In genomic region chr17:19614900-19615299, GRCh38 we compare ENCODE assay signal across 30 cellular contexts.
"Had no signal": no experiment of that assay in that cellular context is flagged by ENCODE, and none has a peak within 500 bp of the region (broad histone marks: within the 10 kb centered on the region; RNA-seq: fewer than 3 reads in every experiment).

No MANE protein-coding gene starts in this region.

- H3K27ac Mint-ChIP-seq: activated CD4-positive, alpha-beta T cell treated with anti-CD3 and anti-CD28 coated beads for 36 hours; activated naive CD8-positive, alpha-beta T cell; activated T-cell treated with anti-CD3 and anti-CD28 coated beads, Interleukin-2, amount 50 U/mL, for 24 hours; activated T-helper 17 cell treated with anti-CD3 and anti-CD28 coated beads, Interleukin-2, amount 50 U/mL, for 72 hours; mesothelial cell of epicardium; progenitor cell of endocrine pancreas; T-helper 2 cell treated with Interferon-gamma antibody and Interleukin-4, amounts not matched to agents 5 μg/mL and 100 μg/mL, for 36 hours; WTC11 had no signal

- H3K4me2 ChIP-seq: hepatocyte had no signal

- H3K27me3 Mint-ChIP-seq: activated CD4-positive, alpha-beta T cell treated with anti-CD3 and anti-CD28 coated beads for 36 hours; activated naive CD8-positive, alpha-beta T cell; activated T-cell treated with anti-CD3 and anti-CD28 coated beads, Interleukin-2, amount 50 U/mL, for 24 hours; activated T-helper 17 cell treated with anti-CD3 and anti-CD28 coated beads, Interleukin-2, amount 50 U/mL, for 72 hours; progenitor cell of endocrine pancreas had no signal

- H3K27me3 ChIP-seq: adrenal gland, breast epithelium, colonic mucosa, dorsolateral prefrontal cortex, esophagus muscularis mucosa, hepatocyte, spleen, upper lobe of left lung had no signal

- H3K27ac ChIP-seq: breast epithelium, colonic mucosa, dorsolateral prefrontal cortex, esophagus muscularis mucosa, hepatocyte, spleen, thoracic aorta, upper lobe of left lung had no signal

- H2AFZ ChIP-seq: hepatocyte had no signal

- H3K4me3 ChIP-seq: adrenal gland, breast epithelium, colonic mucosa, dorsolateral prefrontal cortex, esophagus muscularis mucosa, hepatocyte, spleen, thoracic aorta, upper lobe of left lung had no signal

- H3K36me3 ChIP-seq: adrenal gland, breast epithelium, colonic mucosa, esophagus muscularis mucosa, spleen, thoracic aorta, upper lobe of left lung had no signal

- H3K4me1 Mint-ChIP-seq: activated CD4-positive, alpha-beta T cell treated with anti-CD3 and anti-CD28 coated beads for 36 hours; activated T-helper 17 cell treated with anti-CD3 and anti-CD28 coated beads, Interleukin-2, amount 50 U/mL, for 72 hours; WTC11 had no signal

- DNase-seq: activated CD4-positive, alpha-beta T cell treated with anti-CD3 and anti-CD28 coated beads for 36 hours; activated CD4-positive, alpha-beta T cell treated with anti-CD3 and anti-CD28 coated beads, Interleukin-2, amount 50 U/mL, for 4 hours; activated CD8-positive, alpha-beta memory T cell treated with anti-CD3 and anti-CD28 coated beads for 24 hours; activated CD8-positive, alpha-beta memory T cell treated with anti-CD3 and anti-CD28 coated beads, Interleukin-2, amount 50 U/mL, for 4 hours; activated naive CD4-positive, alpha-beta T cell; activated T-cell treated with anti-CD3 and anti-CD28 coated beads, Interleukin-2, amount 50 U/mL, for 24 hours; adrenal gland; colonic mucosa; dorsolateral prefrontal cortex; effector memory CD8-positive, alpha-beta T cell; glutamatergic neuron; left ventricle myocardium superior; mammary epithelial cell; naive thymus-derived CD8-positive, alpha-beta T cell; retina; spleen; stimulated activated CD4-positive, alpha-beta T cell treated with anti-CD3 and anti-CD28 coated beads, Interleukin-4, amount 100 ng/mL, for 1 hour; stimulated activated naive CD4-positive, alpha-beta T cell; upper lobe of left lung had no signal

- H3K79me2 ChIP-seq: hepatocyte had no signal

- H3K9me3 ChIP-seq: colonic mucosa had no signal

- H3K4me1 ChIP-seq: breast epithelium, colonic mucosa, upper lobe of left lung had no signal

- ATAC-seq: activated CD4-positive, alpha-beta T cell treated with anti-CD3 and anti-CD28 coated beads for 36 hours; activated T-helper 17 cell treated with anti-CD3 and anti-CD28 coated beads, Interleukin-2, amount 50 U/mL, for 72 hours; effector memory CD8-positive, alpha-beta T cell; left ventricle myocardium superior; naive thymus-derived CD8-positive, alpha-beta T cell; WTC11 had no signal

- H3K4me3 Mint-ChIP-seq: activated CD4-positive, alpha-beta T cell treated with anti-CD3 and anti-CD28 coated beads for 36 hours; activated naive CD8-positive, alpha-beta T cell; activated T-cell treated with anti-CD3 and anti-CD28 coated beads, Interleukin-2, amount 50 U/mL, for 24 hours; activated T-helper 17 cell treated with anti-CD3 and anti-CD28 coated beads, Interleukin-2, amount 50 U/mL, for 72 hours; central memory CD8-positive, alpha-beta T cell; effector memory CD8-positive, alpha-beta T cell; mesothelial cell of epicardium; naive thymus-derived CD8-positive, alpha-beta T cell; T-helper 2 cell treated with Interferon-gamma antibody and Interleukin-4, amounts not matched to agents 5 μg/mL and 100 μg/mL, for 36 hours; WTC11 had no signal
